Comparison of ENCODE assay signal across 9 cellular contexts in the genomic region with DNA sequence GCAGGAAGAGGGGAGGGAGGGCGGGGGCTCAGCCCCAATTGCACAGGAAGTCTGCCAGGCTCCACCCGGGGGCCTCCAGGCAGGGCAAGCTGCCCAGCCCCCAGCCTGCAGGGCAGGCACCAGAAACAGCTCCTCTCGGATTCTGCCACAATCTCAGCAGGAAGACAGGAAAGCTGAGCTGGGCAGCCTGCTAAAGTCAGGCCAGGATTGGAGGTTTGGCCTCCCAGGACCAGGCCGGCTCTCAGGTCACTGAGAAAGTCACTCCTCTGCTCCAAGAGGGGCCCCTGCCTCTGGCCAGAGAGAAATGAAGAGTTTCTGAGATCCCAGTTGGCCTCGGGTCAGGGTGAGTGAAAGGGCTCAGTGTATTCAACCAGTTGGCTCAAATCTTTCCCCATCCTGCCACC. TPM values are rescaled to one million over a fixed set of nuclear protein-coding genes. Genes with fewer than 3 reads are reported as not detected.
A peak's percentile ranks its signal among the peaks of the same experiment; 100 is the strongest.
DNase-seq lines count a peak whose midpoint lies in the region; ATAC-seq, FAIRE-seq and TF ChIP-seq lines count a peak whose summit lies in the region.
"Had no signal": no experiment of that assay in that cellular context is flagged by ENCODE, and none has a peak within 500 bp of the region (broad histone marks: within the 10 kb centered on the region; RNA-seq: fewer than 3 reads in every experiment).

No MANE protein-coding gene starts in this region.

- H3K9me1 ChIP-seq in keratinocyte (ENCODE audit: control insufficient read depth, extremely low read depth, insufficient read depth, low read length) = peaks cover 10% of the 10 kb centered on the region

- H3K36me3 Mint-ChIP-seq in activated naive CD4-positive, alpha-beta T cell treated with anti-CD3 and anti-CD28 coated beads for 36 hours (ENCODE audit: low read depth) = no peaks in the 10 kb centered on the region
- no peaks in the 10 kb centered on the region for H3K36me3 Mint-ChIP-seq in activated naive CD4-positive, alpha-beta T cell treated with anti-CD3 and anti-CD28 coated beads, Interleukin-2, amount 50 U/mL, for 72 hours
- peaks cover 5% of the 10 kb centered on the region for H3K36me3 Mint-ChIP-seq in activated naive CD8-positive, alpha-beta T cell treated with anti-CD3 and anti-CD28 coated beads for 36 hours
- peaks cover 20% of the 10 kb centered on the region for H3K36me3 Mint-ChIP-seq in type B pancreatic cell

- H3K4me2 ChIP-seq in keratinocyte (ENCODE audit: control insufficient read depth, extremely low read depth, insufficient read depth, low read depth, low read length) = peak overlapping the region; percentile 35

- no peaks in the 10 kb centered on the region for H3K9me3 Mint-ChIP-seq in activated naive CD4-positive, alpha-beta T cell treated with anti-CD3 and anti-CD28 coated beads for 36 hours
- H3K9me3 Mint-ChIP-seq in activated naive CD4-positive, alpha-beta T cell treated with anti-CD3 and anti-CD28 coated beads, Interleukin-2, amount 50 U/mL, for 72 hours = no peaks in the 10 kb centered on the region
- peaks cover 4% of the 10 kb centered on the region for H3K9me3 Mint-ChIP-seq in activated naive CD8-positive, alpha-beta T cell treated with anti-CD3 and anti-CD28 coated beads for 36 hours
- H3K9me3 Mint-ChIP-seq in type B pancreatic cell = no peaks in the 10 kb centered on the region

- dilution Hi-C loops in keratinocyte (cut with MboI; ENCODE audit: extremely low pct_ligation_motif_present, low sequenced_read_pairs) = no loop called here

- H3K27ac Mint-ChIP-seq in activated naive CD4-positive, alpha-beta T cell treated with anti-CD3 and anti-CD28 coated beads for 36 hours = peak overlapping the region; percentile 75
- H3K27ac Mint-ChIP-seq in activated naive CD4-positive, alpha-beta T cell treated with anti-CD3 and anti-CD28 coated beads, Interleukin-2, amount 50 U/mL, for 72 hours = peak overlapping the region in 1 of 2 donors; percentile 80
- peak overlapping the region; percentile 71 for H3K27ac Mint-ChIP-seq in activated naive CD8-positive, alpha-beta T cell treated with anti-CD3 and anti-CD28 coated beads for 36 hours
- H3K27ac Mint-ChIP-seq in type B pancreatic cell = peak overlapping the region; percentile 98

- H3K4me3 ChIP-seq in keratinocyte (ENCODE audit: control insufficient read depth in 2 of 3, extremely low read depth in 1 of 3, insufficient read depth in 2 of 3, low read depth in 1 of 3, low read length in 3 of 3) = no peak overlapping the region

- H3K36me3 ChIP-seq in keratinocyte (ENCODE audit: control insufficient read depth in 2 of 2, extremely low read depth in 1 of 2, insufficient read depth in 2 of 2, low read length in 2 of 2) = peaks cover 39 to 65% of the 10 kb centered on the region in 2 experiments

- H3K27me3 Mint-ChIP-seq in activated naive CD4-positive, alpha-beta T cell treated with anti-CD3 and anti-CD28 coated beads for 36 hours (ENCODE audit: low read depth) = no peaks in the 10 kb centered on the region
- no peaks in the 10 kb centered on the region for H3K27me3 Mint-ChIP-seq in activated naive CD8-positive, alpha-beta T cell treated with anti-CD3 and anti-CD28 coated beads for 36 hours
- no peaks in the 10 kb centered on the region for H3K27me3 Mint-ChIP-seq in type B pancreatic cell

- peak overlapping the region; percentile 6 for H3K9ac ChIP-seq in keratinocyte (ENCODE audit: control insufficient read depth, extremely low read depth, insufficient read depth, low read length)

- intact Hi-C loops in activated naive CD4-positive, alpha-beta T cell treated with anti-CD3 and anti-CD28 coated beads for 36 hours (cut with micrococcal nuclease) = no loop called here

- TF ChIP-seq CTCF in keratinocyte (optimal IDR thresholded peaks at IDR 0.05 in 1 of 3, IDR thresholded peaks at IDR 0.05 in 1 of 3, conservative IDR thresholded peaks at IDR 0.05 in 1 of 3; ENCODE audit: extremely low read depth in 1 of 3, insufficient read depth in 2 of 3, low read length in 3 of 3) (no peak), type B pancreatic cell (conservative IDR thresholded peaks at IDR 0.05) (no peak)

- in situ Hi-C loops in ACHN (cut with HindIII; ENCODE audit: low pct_ligation_motif_present, low pct_unique_long_range_greater_than_20kb, low sequenced_read_pairs) = no loop called here

- peaks cover 19% of the 10 kb centered on the region for H4K20me1 ChIP-seq in keratinocyte (ENCODE audit: control insufficient read depth, extremely low read depth, insufficient read depth, low read length)

- no peak for ATAC-seq in activated naive CD4-positive, alpha-beta T cell treated with anti-CD3 and anti-CD28 coated beads, Interleukin-2, amount 50 U/mL, for 72 hours
- ATAC-seq in GM21526 (IDR thresholded peaks at IDR 0.05; ENCODE audit: low FRiP score, unreplicated experiment) = no peak
- ATAC-seq in GM19452 (IDR thresholded peaks at IDR 0.05; ENCODE audit: unreplicated experiment) = no peak

- peaks cover 84% of the 10 kb centered on the region for H3K79me2 ChIP-seq in keratinocyte (ENCODE audit: control insufficient read depth, insufficient read depth, low read length)

- H3K27me3 ChIP-seq in keratinocyte (ENCODE audit: control insufficient read depth, extremely low read depth, insufficient read depth, low read length) = no peaks in the 10 kb centered on the region

- DNase-seq in activated naive CD4-positive, alpha-beta T cell treated with anti-CD3 and anti-CD28 coated beads for 36 hours = no peak
- DNase-seq in activated naive CD4-positive, alpha-beta T cell treated with anti-CD3 and anti-CD28 coated beads, Interleukin-2, amount 50 U/mL, for 72 hours (ENCODE audit: low spot score in 2 of 2) = no peak
- DNase-seq in activated naive CD8-positive, alpha-beta T cell treated with anti-CD3 and anti-CD28 coated beads for 36 hours = peak; percentile 14
- DNase-seq in keratinocyte (ENCODE audit: low read depth, low spot score) (no peak), type B pancreatic cell (ENCODE audit: extremely low spot score, unreplicated experiment) (no peak), ACHN (no peak)

- no peak overlapping the region for H3K4me3 Mint-ChIP-seq in activated naive CD4-positive, alpha-beta T cell treated with anti-CD3 and anti-CD28 coated beads for 36 hours
- H3K4me3 Mint-ChIP-seq in activated naive CD8-positive, alpha-beta T cell treated with anti-CD3 and anti-CD28 coated beads for 36 hours = no peak overlapping the region
- peak overlapping the region; percentile 17 for H3K4me3 Mint-ChIP-seq in type B pancreatic cell

- no peaks in the 10 kb centered on the region for H3K9me3 ChIP-seq in keratinocyte (ENCODE audit: control insufficient read depth, low read depth, low read length)

- H2AFZ ChIP-seq in keratinocyte (ENCODE audit: control insufficient read depth, low read length) = no peak overlapping the region

- CTCF ChIA-PET in activated naive CD4-positive, alpha-beta T cell treated with anti-CD3 and anti-CD28 coated beads for 36 hours (lab: Charles Lee) = interaction anchor here (0.8 to 2.0 kb wide), 3 partner anchors 11 to 605 kb away, joined by 3 to 5 read pairs (median 3); a partner anchor contains a TSS

- peak overlapping the region; percentile 52 for H3K27ac ChIP-seq in keratinocyte (ENCODE audit: control insufficient read depth, insufficient read depth, low read length)

- H3K4me1 ChIP-seq in keratinocyte (ENCODE audit: control insufficient read depth, extremely low read depth, insufficient read depth, low read length) = peaks cover 75% of the 10 kb centered on the region

- peak; percentile 62 for FAIRE-seq in keratinocyte (lab: Jason Lieb, UNC)
- FAIRE-seq: G401.6 had no signal

- H3K4me1 Mint-ChIP-seq in activated naive CD4-positive, alpha-beta T cell treated with anti-CD3 and anti-CD28 coated beads for 36 hours (ENCODE audit: low read depth) = peaks cover 45% of the 10 kb centered on the region
- peaks cover 57% of the 10 kb centered on the region for H3K4me1 Mint-ChIP-seq in activated naive CD8-positive, alpha-beta T cell treated with anti-CD3 and anti-CD28 coated beads for 36 hours
- peaks cover 58% of the 10 kb centered on the region for H3K4me1 Mint-ChIP-seq in type B pancreatic cell (ENCODE audit: unreplicated experiment)

RNA-seq across cellular contexts. Expression of gene STXBP1, which starts 54.6 kb away (rescaled TPM):
- 10 to 100 TPM; 17.4 to 17.8 TPM for total RNA-seq in activated naive CD4-positive, alpha-beta T cell treated with anti-CD3 and anti-CD28 coated beads for 36 hours
- 10 to 100 TPM; 11.4 to 28.0 TPM for total RNA-seq in activated naive CD4-positive, alpha-beta T cell treated with anti-CD3 and anti-CD28 coated beads, Interleukin-2, amount 50 U/mL, for 72 hours
- 10 to 100 TPM; 18.8 to 19.9 TPM for total RNA-seq in activated naive CD8-positive, alpha-beta T cell treated with anti-CD3 and anti-CD28 coated beads for 36 hours
- polyA plus RNA-seq in keratinocyte = 7.8 to 22.2 TPM (median 17.1 TPM) in 3 replicates
- polyA plus RNA-seq in keratinocyte (2011; ENCODE audit: low read depth) = 19.1 TPM
- polyA plus RNA-seq in keratinocyte (2011; cell fraction: cytosol; rRNA removed) = 26.8 and 30.2 TPM in 2 replicates
- 37.0 and 43.4 TPM in 2 replicates for polyA plus RNA-seq in keratinocyte (2011; cell fraction: nucleus; rRNA removed)
- polyA plus RNA-seq in keratinocyte (2012; ENCODE audit: low replicate concordance) = 22.7 and 30.0 TPM in 2 replicates
- polyA minus RNA-seq in keratinocyte = 18.2 to 43.8 TPM (median 24.5 TPM) in 3 replicates
- polyA minus RNA-seq in keratinocyte (2011; cell fraction: cytosol; rRNA and poly(A)+ RNA removed) = 21.1 TPM
- polyA minus RNA-seq in keratinocyte (2011; cell fraction: nucleus; rRNA and poly(A)+ RNA removed) = 16.2 and 26.9 TPM in 2 replicates
- 43.1 and 48.8 TPM in 2 replicates for total RNA-seq in type B pancreatic cell (ENCODE audit: low replicate concordance)
